In the genomic region with DNA sequence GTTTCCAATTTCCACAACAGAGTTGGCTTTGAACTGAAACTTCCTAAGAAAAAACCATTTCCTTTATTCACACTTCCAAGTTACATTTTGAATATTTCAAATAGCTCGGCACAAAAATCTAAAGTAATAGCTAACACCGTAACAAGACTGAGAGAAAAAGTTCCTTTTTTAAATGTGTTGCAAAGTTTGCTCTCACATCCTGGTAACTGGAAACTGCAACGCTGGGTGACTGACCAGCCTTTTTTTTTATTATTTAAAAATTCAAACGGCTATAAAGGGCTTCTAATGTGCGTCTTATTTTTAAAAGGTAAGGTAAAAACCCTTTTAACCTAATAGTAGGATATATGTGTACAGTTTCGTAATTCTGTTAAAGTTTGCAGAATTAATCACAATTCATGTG, we compare ENCODE assay signal across 9 cellular contexts. TPM values are rescaled to one million over a fixed set of nuclear protein-coding genes. Genes with fewer than 3 reads are reported as not detected.
DNase-seq lines count a peak whose midpoint lies in the region; FAIRE-seq and TF ChIP-seq lines count a peak whose summit lies in the region.
"Had no signal": no experiment of that assay in that cellular context is flagged by ENCODE, and none has a peak within 500 bp of the region (broad histone marks: within the 10 kb centered on the region; RNA-seq: fewer than 3 reads in every experiment).

No MANE protein-coding gene starts in this region.

- peak; percentile 53 for DNase-seq in activated CD4-positive, alpha-beta T cell treated with anti-CD3 and anti-CD28 coated beads, Interleukin-2, amount 10 ng/mL, durations not matched to agents 24 days and 14 days
- DNase-seq in activated CD4-positive, alpha-beta T cell treated with anti-CD3 and anti-CD28 coated beads, Interleukin-2, amount 50 U/mL, for 1 hour = no peak
- DNase-seq in activated T-helper 2 cell treated with anti-CD3 and anti-CD28 coated beads, Interferon-gamma antibody, Interleukin-2, Interleukin-4, amounts not matched to agents 10 μg/mL and 5 μg/mL and 100 μg/mL, durations not matched to agents 14 hours and 24 hours and 36 hours (ENCODE audit: low spot score) = no peak
- DNase-seq in iris pigment epithelial cell (ENCODE audit: low read depth) (peak; percentile 29), testis (no peak), NCI-H1694 treated with DMSO at 0.1 percent for 48 hours (lab: John Stamatoyannopoulos, UW) (no peak), HUDEP-2 (lab: John Stamatoyannopoulos, UW; ENCODE audit: unreplicated experiment in 76 of 76) (no peak), GM12891 (ENCODE audit: insufficient read length, low spot score) (no peak)
- DNase-seq: NCI-H1048 had no signal

- peak overlapping the region; percentile 81 for H3K27ac Mint-ChIP-seq in activated CD4-positive, alpha-beta T cell treated with anti-CD3 and anti-CD28 coated beads, Interleukin-2, amount 10 ng/mL, durations not matched to agents 24 days and 14 days
- H3K27ac Mint-ChIP-seq in activated T-helper 2 cell treated with anti-CD3 and anti-CD28 coated beads, Interferon-gamma antibody, Interleukin-2, Interleukin-4, amounts not matched to agents 10 μg/mL and 5 μg/mL and 100 μg/mL, durations not matched to agents 14 hours and 24 hours and 36 hours = peak overlapping the region; percentile 83

- H3K9me3 ChIP-seq in testis = no peaks in the 10 kb centered on the region

- TF ChIP-seq CTCF in testis (IDR thresholded peaks at IDR 0.05) = no peak

- peak overlapping the region; percentile 86 to 92 for H3K4me3 ChIP-seq in testis

- 1 to 3% methylated on average over 6 of the region's 6 CpGs for WGBS in testis, 2 donors

- H3K36me3 Mint-ChIP-seq in activated CD4-positive, alpha-beta T cell treated with anti-CD3 and anti-CD28 coated beads, Interleukin-2, amount 10 ng/mL, durations not matched to agents 24 days and 14 days (ENCODE audit: low read depth) = peaks cover 23% of the 10 kb centered on the region
- peaks cover 35% of the 10 kb centered on the region for H3K36me3 Mint-ChIP-seq in activated T-helper 2 cell treated with anti-CD3 and anti-CD28 coated beads, Interferon-gamma antibody, Interleukin-2, Interleukin-4, amounts not matched to agents 10 μg/mL and 5 μg/mL and 100 μg/mL, durations not matched to agents 14 hours and 24 hours and 36 hours (ENCODE audit: low read depth)

- no peaks in the 10 kb centered on the region for H3K9me3 Mint-ChIP-seq in activated CD4-positive, alpha-beta T cell treated with anti-CD3 and anti-CD28 coated beads, Interleukin-2, amount 10 ng/mL, durations not matched to agents 24 days and 14 days
- no peaks in the 10 kb centered on the region for H3K9me3 Mint-ChIP-seq in activated T-helper 2 cell treated with anti-CD3 and anti-CD28 coated beads, Interferon-gamma antibody, Interleukin-2, Interleukin-4, amounts not matched to agents 10 μg/mL and 5 μg/mL and 100 μg/mL, durations not matched to agents 14 hours and 24 hours and 36 hours

- peaks cover 20% of the 10 kb centered on the region for H3K4me1 ChIP-seq in testis

- peak overlapping the region; percentile 97 for H3K4me3 Mint-ChIP-seq in activated CD4-positive, alpha-beta T cell treated with anti-CD3 and anti-CD28 coated beads, Interleukin-2, amount 10 ng/mL, durations not matched to agents 24 days and 14 days
- peak overlapping the region; percentile 90 for H3K4me3 Mint-ChIP-seq in activated T-helper 2 cell treated with anti-CD3 and anti-CD28 coated beads, Interferon-gamma antibody, Interleukin-2, Interleukin-4, amounts not matched to agents 10 μg/mL and 5 μg/mL and 100 μg/mL, durations not matched to agents 14 hours and 24 hours and 36 hours (ENCODE audit: low read depth)

- no peaks in the 10 kb centered on the region for H3K36me3 ChIP-seq in testis (ENCODE audit: low read depth, missing control alignments)

- no peak for TF ChIP-seq POLR2A in testis (IDR thresholded peaks at IDR 0.05)
- no peak for TF ChIP-seq POLR2A in GM12891 (IDR thresholded peaks at IDR 0.05; ENCODE audit: low read depth, low read length)

- intact Hi-C loops in activated CD4-positive, alpha-beta T cell treated with anti-CD3 and anti-CD28 coated beads, Interleukin-2, amount 10 ng/mL, durations not matched to agents 24 days and 14 days (cut with micrococcal nuclease) = loop anchor here (5.0 kb wide), 1 partner anchor 141 kb away; no protein-coding TSS in a partner anchor
- intact Hi-C loops in activated T-helper 2 cell treated with anti-CD3 and anti-CD28 coated beads, Interferon-gamma antibody, Interleukin-2, Interleukin-4, amounts not matched to agents 10 μg/mL and 5 μg/mL and 100 μg/mL, durations not matched to agents 14 hours and 24 hours and 36 hours (cut with micrococcal nuclease) = no loop called here
- intact Hi-C loops in testis (cut with DNase I; ENCODE audit: low total_unique reads) = no loop called here

- peak overlapping the region; percentile 91 to 99 for H3K27ac ChIP-seq in testis

- no peak for FAIRE-seq in GM12891 (lab: Jason Lieb, UNC)

- H3K27me3 Mint-ChIP-seq in activated CD4-positive, alpha-beta T cell treated with anti-CD3 and anti-CD28 coated beads, Interleukin-2, amount 10 ng/mL, durations not matched to agents 24 days and 14 days = no peaks in the 10 kb centered on the region
- H3K27me3 Mint-ChIP-seq in activated T-helper 2 cell treated with anti-CD3 and anti-CD28 coated beads, Interferon-gamma antibody, Interleukin-2, Interleukin-4, amounts not matched to agents 10 μg/mL and 5 μg/mL and 100 μg/mL, durations not matched to agents 14 hours and 24 hours and 36 hours (ENCODE audit: low read depth) = no peaks in the 10 kb centered on the region

- H3K4me1 Mint-ChIP-seq in activated CD4-positive, alpha-beta T cell treated with anti-CD3 and anti-CD28 coated beads, Interleukin-2, amount 10 ng/mL, durations not matched to agents 24 days and 14 days = peaks cover 52% of the 10 kb centered on the region
- peaks cover 65% of the 10 kb centered on the region for H3K4me1 Mint-ChIP-seq in activated T-helper 2 cell treated with anti-CD3 and anti-CD28 coated beads, Interferon-gamma antibody, Interleukin-2, Interleukin-4, amounts not matched to agents 10 μg/mL and 5 μg/mL and 100 μg/mL, durations not matched to agents 14 hours and 24 hours and 36 hours (ENCODE audit: low read depth)

- H3K27me3 ChIP-seq in testis = no peaks in the 10 kb centered on the region

TF ChIP-seq in GM12891, 5 proteins besides CTCF, POLR2A, EP300 and RAD21:
- TF ChIP-seq POLR2AphosphoS5 (IDR thresholded peaks at IDR 0.05; ENCODE audit: low read depth, low read length) (no peak), TAF1 (IDR thresholded peaks at IDR 0.05; ENCODE audit: low read depth, low read length) (no peak), PAX5 (IDR thresholded peaks at IDR 0.05; ENCODE audit: insufficient read depth, low read length, severe bottlenecking) (no peak), SPI1 (IDR thresholded peaks at IDR 0.05; ENCODE audit: low read depth, low read length) (no peak), POU2F2 (IDR thresholded peaks at IDR 0.05; ENCODE audit: low read depth, low read length) (no peak)
TF ChIP-seq in GM12891: peak in this region for 0.

RNA-seq across cellular contexts. Expression of a gene that starts 1.7 kb away (rescaled TPM):
- 75.8 and 80.3 TPM in 2 replicates for total RNA-seq in activated CD4-positive, alpha-beta T cell treated with anti-CD3 and anti-CD28 coated beads, Interleukin-2, amount 10 ng/mL, durations not matched to agents 24 days and 14 days
- total RNA-seq in activated T-helper 2 cell treated with anti-CD3 and anti-CD28 coated beads, Interferon-gamma antibody, Interleukin-2, Interleukin-4, amounts not matched to agents 10 μg/mL and 5 μg/mL and 100 μg/mL, durations not matched to agents 14 hours and 24 hours and 36 hours = 65.7 and 67.7 TPM in 2 replicates
- 10 to 100 TPM; 82.0 to 85.1 TPM for total RNA-seq in testis
- polyA plus RNA-seq in testis (ENCODE audit: insufficient read depth, low read depth, low replicate concordance) = 107 TPM
- polyA plus RNA-seq in GM12891 (2012; ENCODE audit: low read depth, missing spikeins) = 30.7 TPM

Comparison
In these comparisons a context has a peak if more than half of its experiments do, and no peak if none do; other contexts are left out.
1. DNase-seq: peak in activated CD4-positive, alpha-beta T cell treated with anti-CD3 and anti-CD28 coated beads, Interleukin-2, amount 10 ng/mL, durations not matched to agents 24 days and 14 days (single experiment) and iris pigment epithelial cell (single experiment); none in activated CD4-positive, alpha-beta T cell treated with anti-CD3 and anti-CD28 coated beads, Interleukin-2, amount 50 U/mL, for 1 hour (single experiment), activated T-helper 2 cell treated with anti-CD3 and anti-CD28 coated beads, Interferon-gamma antibody, Interleukin-2, Interleukin-4, amounts not matched to agents 10 μg/mL and 5 μg/mL and 100 μg/mL, durations not matched to agents 14 hours and 24 hours and 36 hours (single experiment), testis (single experiment), NCI-H1694 treated with DMSO at 0.1 percent for 48 hours (single experiment), HUDEP-2 (0 of 76) and GM12891 (single experiment).